8 cellular contexts compared by ENCODE assay signal in genomic region chr20:32474967-32475819, GRCh38.
DNase-seq lines count a peak whose midpoint lies in the region; ATAC-seq lines count a peak whose summit lies in the region.

No MANE protein-coding gene starts in this region.

- intact Hi-C loops in left colon (cut with DNase I, micrococcal nuclease), result no loop called here

- peak; percentile 99 for DNase-seq in GM03348 (ENCODE audit: low spot score)
- peak; percentile 62 for DNase-seq in NCI-H526 treated with DMSO at 0.1 percent for 48 hours (lab: John Stamatoyannopoulos, UW)
- peak; percentile 40 for DNase-seq in cortex of kidney (lab: John Stamatoyannopoulos, UW)
- DNase-seq in left colon, result peak; percentile 93 to 96
- DNase-seq in smooth muscle cell of the brain vasculature (ENCODE audit: low read depth, low spot score), result peak; percentile 90
- DNase-seq in NCI-H524 (lab: John Stamatoyannopoulos, UW), result no peak

- ATAC-seq in left colon, result peak; percentile 69
- no peak for ATAC-seq in HG03442 (IDR thresholded peaks at IDR 0.05; ENCODE audit: unreplicated experiment)
- no peak for ATAC-seq in HG03469 (IDR thresholded peaks at IDR 0.05; ENCODE audit: unreplicated experiment)

Comparison
In these comparisons a context has a peak if more than half of its experiments do, and no peak if none do; other contexts are left out.
1. DNase-seq: peak in GM03348 (single experiment), NCI-H526 treated with DMSO at 0.1 percent for 48 hours (single experiment), cortex of kidney (single experiment), left colon (2 of 2) and smooth muscle cell of the brain vasculature (single experiment); none in NCI-H524 (0 of 2).